In genomic region chr11:20043992-20044391, GRCh38 we compare ENCODE assay signal across 16 cellular contexts.
A peak's percentile ranks its signal among the peaks of the same experiment; 100 is the strongest.
DNase-seq lines count a peak whose midpoint lies in the region; ATAC-seq and TF ChIP-seq lines count a peak whose summit lies in the region.
"Had no signal": no experiment of that assay in that cellular context is flagged by ENCODE, and none has a peak within 500 bp of the region (broad histone marks: within the 10 kb centered on the region; RNA-seq: fewer than 3 reads in every experiment).

No MANE protein-coding gene starts in this region.

- no peak for TF ChIP-seq POLR2A in body of pancreas (IDR thresholded peaks at IDR 0.05)

- intact Hi-C loops in cardiac septum (cut with DNase I) = no loop called here
- intact Hi-C loops in body of pancreas (cut with DNase I) = no loop called here
- intact Hi-C loops in tibial artery (cut with DNase I; ENCODE audit: low total_unique reads) = no loop called here

- no peaks in the 10 kb centered on the region for H3K27me3 ChIP-seq in cardiac muscle cell
- H3K27me3 ChIP-seq in BLaER1 treated with 17β-estradiol and CSF1 and Interleukin-3, amounts not matched to agents 10 nM and 100 nM = no peaks in the 10 kb centered on the region
- no peaks in the 10 kb centered on the region for H3K27me3 ChIP-seq in body of pancreas
- no peaks in the 10 kb centered on the region for H3K27me3 ChIP-seq in tibial artery

- peak overlapping the region in 6 of 11 experiments; percentile 43 to 77 (median 68); a peak in 6 of 22 replicates for H3K4me2 ChIP-seq in BLaER1 treated with 17β-estradiol and CSF1 and Interleukin-3, amounts not matched to agents 10 nM and 100 nM

- WGBS in body of pancreas, 2 donors = 91 to 94% methylated on average over 10 to 13 of the region's 13 CpGs

- H3K9me3 ChIP-seq in cardiac muscle cell (ENCODE audit: low read depth) (no peaks in the 10 kb centered on the region), body of pancreas (no peaks in the 10 kb centered on the region), tibial artery (no peaks in the 10 kb centered on the region)
- H3K9me3 ChIP-seq in BLaER1 treated with 17β-estradiol and CSF1 and Interleukin-3, amounts not matched to agents 10 nM and 100 nM (replicated peaks in 1 of 11) = no peaks in the 10 kb centered on the region
- H3K9me3 ChIP-seq: HAP-1 had no signal

- ATAC-seq in body of pancreas = no peak
- no peak for ATAC-seq in GM18909 (IDR thresholded peaks at IDR 0.05; ENCODE audit: poor library complexity, unreplicated experiment)
- ATAC-seq: HepG2 had no signal

- H4K20me1 ChIP-seq in BLaER1 treated with 17β-estradiol and CSF1 and Interleukin-3, amounts not matched to agents 10 nM and 100 nM = no peaks in the 10 kb centered on the region

- H3K9ac ChIP-seq in BLaER1 treated with 17β-estradiol and CSF1 and Interleukin-3, amounts not matched to agents 10 nM and 100 nM = no peak overlapping the region

- DNase-seq in cardiac muscle cell (ENCODE audit: low read depth in 1 of 2, low spot score in 1 of 2) = no peak
- no peak for DNase-seq in cardiac septum (ENCODE audit: low spot score)
- DNase-seq in body of pancreas = no peak
- no peak for DNase-seq in tibial artery
- no peak for DNase-seq in HPDE6-E6E7 (ENCODE audit: extremely low spot score)
- DNase-seq: ACHN; CD4-positive, alpha-beta memory T cell; COR-L47; DMS153; DMS79 treated with DMSO at 0.1 percent for 48 hours; EL had no signal

- H3K27ac ChIP-seq in cardiac muscle cell (peak overlapping the region; percentile 65), body of pancreas (peak overlapping the region; percentile 87 to 96 (median 91)), tibial artery (peak overlapping the region; percentile 40 to 56)
- no peak overlapping the region for H3K27ac ChIP-seq in BLaER1 treated with 17β-estradiol and CSF1 and Interleukin-3, amounts not matched to agents 10 nM and 100 nM
- H3K27ac ChIP-seq: C4-2B had no signal

- H3K4me1 ChIP-seq in cardiac muscle cell (ENCODE audit: low read depth) = peaks cover 46% of the 10 kb centered on the region
- peaks cover 29 to 52% (median 46%) of the 10 kb centered on the region in 10 experiments for H3K4me1 ChIP-seq in BLaER1 treated with 17β-estradiol and CSF1 and Interleukin-3, amounts not matched to agents 10 nM and 100 nM
- H3K4me1 ChIP-seq in body of pancreas = peaks cover 56% of the 10 kb centered on the region
- H3K4me1 ChIP-seq in tibial artery = peaks cover 0 to 53% (median 30%) of the 10 kb centered on the region in 4 donors
- H3K4me1 ChIP-seq: HAP-1 had no signal

- H3K4me3 ChIP-seq in cardiac muscle cell = no peak overlapping the region
- H3K4me3 ChIP-seq in BLaER1 treated with 17β-estradiol and CSF1 and Interleukin-3, amounts not matched to agents 10 nM and 100 nM = no peak overlapping the region
- no peak overlapping the region for H3K4me3 ChIP-seq in body of pancreas
- no peak overlapping the region for H3K4me3 ChIP-seq in tibial artery
- H3K4me3 ChIP-seq: HAP-1 had no signal

- no peak for TF ChIP-seq CTCF in cardiac muscle cell (IDR thresholded peaks at IDR 0.05; ENCODE audit: low read depth, low read length)
- no peak for TF ChIP-seq CTCF in body of pancreas (IDR thresholded peaks at IDR 0.05)
- TF ChIP-seq CTCF in tibial artery (IDR thresholded peaks at IDR 0.05) = no peak

- H3K36me3 ChIP-seq in cardiac muscle cell (peaks cover 73% of the 10 kb centered on the region), body of pancreas (replicated peaks in 1 of 2; ENCODE audit: insufficient read depth in 1 of 2, low read depth in 2 of 2) (peaks cover 0 to 5% of the 10 kb centered on the region in 2 donors), tibial artery (peaks cover 11 to 55% (median 55%) of the 10 kb centered on the region in 3 donors)
- no peaks in the 10 kb centered on the region for H3K36me3 ChIP-seq in BLaER1 treated with 17β-estradiol and CSF1 and Interleukin-3, amounts not matched to agents 10 nM and 100 nM
- H3K36me3 ChIP-seq: HAP-1 had no signal

Comparison
In these comparisons a context has a peak if more than half of its experiments do, and no peak if none do; other contexts are left out.
1. H3K27ac ChIP-seq: peak in cardiac muscle cell (single experiment), body of pancreas (4 of 4) and tibial artery (2 of 2); none in BLaER1 treated with 17β-estradiol and CSF1 and Interleukin-3, amounts not matched to agents 10 nM and 100 nM (0 of 11).